Comparison of ENCODE assay signal across 8 cellular contexts in the genomic region with DNA sequence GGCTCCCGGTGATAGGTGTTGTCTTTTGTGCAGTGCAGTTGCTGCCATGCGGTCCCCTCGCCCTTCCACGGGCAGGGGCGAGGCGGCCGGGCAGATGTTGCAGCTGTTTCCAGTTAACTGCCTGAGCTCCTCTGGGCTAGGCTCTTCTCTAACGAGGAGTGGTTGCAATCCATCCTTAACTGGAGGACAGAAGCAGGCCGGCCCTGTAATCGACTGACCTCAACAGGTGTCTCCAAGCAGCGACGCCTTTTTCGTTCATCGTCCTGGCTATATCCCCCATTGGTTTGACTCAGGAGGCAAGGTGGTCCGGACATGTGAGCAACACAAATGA. TPM values are rescaled to one million over a fixed set of nuclear protein-coding genes. Genes with fewer than 3 reads are reported as not detected.
DNase-seq lines count a peak whose midpoint lies in the region; ATAC-seq lines count a peak whose summit lies in the region.

No MANE protein-coding gene starts in this region.

- H3K4me1 ChIP-seq in mucosa of rectum (ENCODE audit: control insufficient read depth in 2 of 2, insufficient read depth in 2 of 2, low read length in 2 of 2): peaks cover 10 to 13% of the 10 kb centered on the region in 2 donors

- ATAC-seq in HG02678 (IDR thresholded peaks at IDR 0.05; ENCODE audit: unreplicated experiment) (no peak), GM19463 (IDR thresholded peaks at IDR 0.05; ENCODE audit: unreplicated experiment) (no peak)

- peak overlapping the region; percentile 95 to 98 for H3K27ac ChIP-seq in mucosa of rectum (ENCODE audit: low read depth in 2 of 2, low read length in 2 of 2)

- no peaks in the 10 kb centered on the region for H3K27me3 ChIP-seq in mucosa of rectum (ENCODE audit: control insufficient read depth in 2 of 2, insufficient read depth in 2 of 2, low read length in 2 of 2)

- H3K9me3 ChIP-seq in mucosa of rectum (ENCODE audit: control insufficient read depth in 2 of 2, low read length in 2 of 2): no peaks in the 10 kb centered on the region

- DNase-seq in GM03348 (ENCODE audit: low spot score): peak; percentile 72
- DNase-seq in MV-4-11 (lab: John Stamatoyannopoulos, UW): peak; percentile 65
- DNase-seq in cerebellar cortex (ENCODE audit: low spot score): peak; percentile 44
- DNase-seq in NCI-H2196 treated with DMSO at 0.1 percent for 48 hours (lab: John Stamatoyannopoulos, UW; ENCODE audit: unreplicated experiment): no peak
- no peak for DNase-seq in occipital lobe (lab: John Stamatoyannopoulos, UW)

- H3K36me3 ChIP-seq in mucosa of rectum (ENCODE audit: control insufficient read depth in 2 of 2, insufficient read depth in 2 of 2, low read length in 2 of 2): peaks cover 0 to 4% of the 10 kb centered on the region in 2 donors

- peak overlapping the region; percentile 85 to 90 for H3K4me3 ChIP-seq in mucosa of rectum (ENCODE audit: low read length in 2 of 2)

- H3K9ac ChIP-seq in mucosa of rectum (ENCODE audit: low read depth in 1 of 2, low read length in 2 of 2): peak overlapping the region; percentile 83 to 92

RNA-seq across cellular contexts. Expression of a gene that starts 1.9 kb away (rescaled TPM):
- 251 TPM for total RNA-seq in occipital lobe

Comparison
In these comparisons a context has a peak if more than half of its experiments do, and no peak if none do; other contexts are left out.
1. DNase-seq: peak in GM03348 (single experiment), MV-4-11 (single experiment) and cerebellar cortex (single experiment); none in NCI-H2196 treated with DMSO at 0.1 percent for 48 hours (single experiment) and occipital lobe (single experiment).